8 cellular contexts compared by ENCODE assay signal in the genomic region with DNA sequence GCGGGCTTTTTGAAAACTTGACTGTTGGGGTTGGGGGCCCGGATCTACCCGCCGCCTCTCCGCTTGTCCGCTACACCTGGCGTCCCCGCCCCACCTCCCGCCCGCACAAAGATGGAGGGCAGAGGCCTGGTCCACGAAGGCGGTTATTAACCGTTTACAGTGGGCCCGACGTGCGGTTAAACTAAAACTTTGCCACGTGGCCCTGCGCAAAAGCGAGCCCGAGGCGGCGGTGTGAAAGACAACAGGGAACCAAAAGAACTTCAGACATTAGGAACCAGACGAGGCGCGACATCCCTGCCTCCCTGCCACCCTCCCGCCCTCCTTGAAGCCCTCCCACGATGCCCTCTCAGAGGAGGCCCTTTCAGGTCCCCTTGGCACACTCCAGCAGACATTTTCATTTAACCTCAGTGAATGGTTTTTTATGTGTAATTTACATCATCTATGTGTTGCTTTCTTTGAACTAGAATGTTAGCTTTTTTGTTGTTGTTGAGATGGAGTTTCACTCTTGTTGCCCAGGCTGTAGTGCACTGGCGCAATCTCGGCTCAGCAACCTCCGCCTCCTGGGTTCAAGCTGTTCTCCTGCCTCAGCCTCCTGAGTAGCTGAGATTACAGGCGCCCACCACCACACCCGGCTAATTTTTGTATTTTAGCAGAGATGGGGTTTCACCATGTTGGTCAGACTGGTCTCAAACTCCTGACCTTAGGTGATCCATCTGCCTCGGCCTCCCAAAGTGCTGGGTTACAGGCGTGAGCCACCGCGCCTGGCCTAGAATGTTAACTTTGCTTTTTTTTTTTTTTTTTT. TPM values are rescaled to one million over a fixed set of nuclear protein-coding genes. Genes with fewer than 3 reads are reported as not detected.
DNase-seq lines count a peak whose midpoint lies in the region; ATAC-seq and TF ChIP-seq lines count a peak whose summit lies in the region.

No MANE protein-coding gene starts in this region.

- CTCF ChIA-PET in A673 (lab: Charles Lee) = interaction anchor here (0.6 kb wide), 1 partner anchor 95 kb away, joined by 3 read pairs; no protein-coding TSS in a partner anchor

- intact Hi-C loops in A673 (cut with micrococcal nuclease; ENCODE audit: unreplicated experiment) (loop anchor here (10.0 kb wide), 1 partner anchor 280 kb away; the partner anchor contains the start of gene FAM13B), natural killer cell (cut with micrococcal nuclease) (loop anchor here (5.0 kb wide), 1 partner anchor 422 kb away; the partner anchor contains the start of genes BRD8 and KIF20A)

- peaks cover 21 to 23% of the 10 kb centered on the region in 2 donors for H3K4me1 Mint-ChIP-seq in effector memory CD8-positive, alpha-beta T cell (ENCODE audit: low read depth in 2 of 2)
- H3K4me1 Mint-ChIP-seq in natural killer cell = peaks cover 28 to 42% of the 10 kb centered on the region in 2 donors

- peak overlapping the region; percentile 95 to 98 for H3K4me3 Mint-ChIP-seq in effector memory CD8-positive, alpha-beta T cell
- H3K4me3 Mint-ChIP-seq in natural killer cell = peak overlapping the region; percentile 97

- H3K36me3 ChIP-seq in A673 (ENCODE audit: insufficient read depth, low read length, poor library complexity, severe bottlenecking) = peaks cover 29% of the 10 kb centered on the region

- peaks cover 47% of the 10 kb centered on the region for H3K36me3 Mint-ChIP-seq in effector memory CD8-positive, alpha-beta T cell (ENCODE audit: insufficient read depth)
- no peaks in the 10 kb centered on the region for H3K36me3 Mint-ChIP-seq in natural killer cell

- H3K27ac Mint-ChIP-seq in effector memory CD8-positive, alpha-beta T cell = peak overlapping the region; percentile 100
- H3K27ac Mint-ChIP-seq in natural killer cell = peak overlapping the region; percentile 100

- TF ChIP-seq POLR2A in NB4 (IDR thresholded peaks at IDR 0.05; ENCODE audit: extremely low read depth, insufficient read length) = no peak

- TF ChIP-seq CTCF in A673 (conservative IDR thresholded peaks at IDR 0.05; ENCODE audit: low read depth, low read length) (no peak), NB4 (IDR thresholded peaks at IDR 0.05; ENCODE audit: low read depth, low read length) (no peak), natural killer cell (IDR thresholded peaks at IDR 0.05) (no peak)

- H3K9me3 ChIP-seq in A673 (ENCODE audit: low read depth, low read length, poor library complexity, severe bottlenecking) = no peaks in the 10 kb centered on the region

- BruUV-seq in A673 (replicated peaks; lab: Mats Ljungman, UMichigan) = TSS peak; percentile 82

- POLR2A ChIA-PET in A673 (lab: Charles Lee; ENCODE audit: low non-redundant PET) = no interaction called here

- ATAC-seq in GM19397 (IDR thresholded peaks at IDR 0.05; ENCODE audit: unreplicated experiment) = peak; percentile 14
- ATAC-seq in effector memory CD8-positive, alpha-beta T cell (replicated peaks) = peak; percentile 29
- peak; percentile 13 to 20 (median 19) for ATAC-seq in natural killer cell

- H3K27me3 ChIP-seq in A673 (replicated peaks; ENCODE audit: insufficient read depth, low read depth, low read length, poor library complexity) = peaks cover 6% of the 10 kb centered on the region

- peaks cover 13% of the 10 kb centered on the region for H3K4me1 ChIP-seq in A673 (ENCODE audit: insufficient read depth, low read length, poor library complexity, severe bottlenecking)

- H3K27me3 Mint-ChIP-seq in effector memory CD8-positive, alpha-beta T cell = peaks cover 8 to 22% of the 10 kb centered on the region in 2 donors
- H3K27me3 Mint-ChIP-seq in natural killer cell (ENCODE audit: low read depth in 2 of 2) = peaks cover 0 to 3% of the 10 kb centered on the region in 2 donors

- no peaks in the 10 kb centered on the region for H3K9me3 Mint-ChIP-seq in effector memory CD8-positive, alpha-beta T cell
- H3K9me3 Mint-ChIP-seq in natural killer cell = no peaks in the 10 kb centered on the region

- H3K4me3 ChIP-seq in A673 (ENCODE audit: low read depth, low read length, poor library complexity, severe bottlenecking) (peak overlapping the region; percentile 91), NB4 (ENCODE audit: low read depth, low read length) (peak overlapping the region; percentile 98)

- peak overlapping the region; percentile 100 for H3K27ac ChIP-seq in A673 (ENCODE audit: low read depth, low read length, poor library complexity, severe bottlenecking)

- no peak for DNase-seq in A673 (ENCODE audit: low spot score)
- DNase-seq in NB4 (ENCODE audit: low read depth) = no peak
- DNase-seq in effector memory CD8-positive, alpha-beta T cell = no peak
- DNase-seq in natural killer cell = no peak
- DNase-seq in globus pallidus (ENCODE audit: low spot score) = no peak
- DNase-seq in stimulated activated CD4-positive, alpha-beta T cell treated with anti-CD3 and anti-CD28 coated beads, Interleukin-4, amount 100 ng/mL, for 4 hours = no peak
- DNase-seq in stimulated activated CD4-positive, alpha-beta T cell treated with anti-CD3 and anti-CD28 coated beads, Interleukin-4, amount 100 ng/mL, for 24 hours = no peak

RNA-seq across cellular contexts. Expression of gene HNRNPA0, which starts 1.0 kb away (rescaled TPM):
- total RNA-seq in A673 (2021) = 56.0 and 56.2 TPM in 2 replicates
- 10 to 100 TPM; 31.5 to 35.9 (median 33.5) TPM for total RNA-seq in natural killer cell

RNA-seq across cellular contexts. Expression of gene KLHL3, which starts 19.3 kb away (rescaled TPM):
- total RNA-seq in A673 (2021) (0.58 and 0.66 TPM in 2 replicates), natural killer cell (10 to 100 TPM; 11.2 to 14.0 (median 13.2) TPM)
